ENCODE assay signal across 7 cellular contexts in the genomic region with DNA sequence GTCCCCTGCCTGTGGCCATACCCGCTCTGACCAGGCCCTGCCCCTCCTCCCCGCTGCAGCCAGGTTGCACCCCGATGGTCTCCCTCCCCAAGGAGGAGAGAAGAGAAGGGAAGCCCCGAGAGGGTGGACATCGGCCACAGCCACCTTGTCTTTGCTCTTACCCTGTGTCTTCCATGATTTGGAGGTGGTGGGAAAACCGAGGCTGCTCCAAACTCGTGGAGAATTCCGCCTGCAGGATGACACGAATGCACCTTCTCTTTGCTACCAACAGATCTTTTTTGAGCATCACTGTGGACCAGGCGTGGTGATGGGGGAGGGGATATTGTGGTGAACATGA.
DNase-seq lines count a peak whose midpoint lies in the region; ATAC-seq and TF ChIP-seq lines count a peak whose summit lies in the region.
"Not testable (repeated sequence)": the region's sequence is repeated elsewhere in the genome, so short reads cannot be mapped to it uniquely, and the experiment has no call there.

No MANE protein-coding gene starts in this region.

- H3K23ac ChIP-seq in mesendoderm (ENCODE audit: low read length) = not testable (repeated sequence)

- not testable (repeated sequence) for H3K4me2 ChIP-seq in KMS-11; mesendoderm (ENCODE audit: low read length)

- not testable (repeated sequence) for H3K36me3 Mint-ChIP-seq in Caco-2 (ENCODE audit: insufficient read depth, unreplicated experiment); activated T-helper 17 cell treated with anti-CD3 and anti-CD28 coated beads, Interleukin-2, amount 50 U/mL, for 72 hours (ENCODE audit: low read depth); chondrocyte (ENCODE audit: low read depth); progenitor cell of endocrine pancreas (ENCODE audit: insufficient read depth)

- not testable (repeated sequence) for H3K27ac Mint-ChIP-seq in Caco-2 (ENCODE audit: unreplicated experiment); activated T-helper 17 cell treated with anti-CD3 and anti-CD28 coated beads, Interleukin-2, amount 50 U/mL, for 72 hours; chondrocyte (ENCODE audit: unreplicated experiment); progenitor cell of endocrine pancreas

- not testable (repeated sequence) for H3K27ac ChIP-seq in KMS-11; VCaP; mesendoderm (ENCODE audit: low read depth, low read length)

- CTCF ChIA-PET in Caco-2 (lab: Charles Lee) = interaction anchor here (0.7 kb wide), 1 partner anchor 105 kb away, joined by 4 read pairs; no protein-coding TSS in a partner anchor

- peak overlapping the region; percentile 77 for H3K4me3 Mint-ChIP-seq in Caco-2 (ENCODE audit: unreplicated experiment)
- peak overlapping the region; percentile 71 for H3K4me3 Mint-ChIP-seq in activated T-helper 17 cell treated with anti-CD3 and anti-CD28 coated beads, Interleukin-2, amount 50 U/mL, for 72 hours
- H3K4me3 Mint-ChIP-seq in chondrocyte (ENCODE audit: unreplicated experiment) = peak overlapping the region; percentile 52
- peak overlapping the region; percentile 60 for H3K4me3 Mint-ChIP-seq in progenitor cell of endocrine pancreas (ENCODE audit: low read depth)

- not testable (repeated sequence) for H2BK5ac ChIP-seq in mesendoderm (ENCODE audit: low read length)

- POLR2A ChIA-PET in Caco-2 (lab: Charles Lee) = not testable (repeated sequence)

- H2AFZ ChIP-seq in KMS-11 (ENCODE audit: low read depth) = peak overlapping the region; percentile 66; the same call in 1 of the 2 replicates

- DNase-seq in Caco-2; chondrocyte (ENCODE audit: low spot score); progenitor cell of endocrine pancreas (ENCODE audit: low spot score, unreplicated experiment): not testable (repeated sequence)
- peak; percentile 12 for DNase-seq in mesendoderm

- H4K5ac ChIP-seq in mesendoderm (ENCODE audit: low read length) = not testable (repeated sequence)

- ATAC-seq in activated T-helper 17 cell treated with anti-CD3 and anti-CD28 coated beads, Interleukin-2, amount 50 U/mL, for 72 hours (replicated peaks) = not testable (repeated sequence)

- H2BK120ac ChIP-seq in mesendoderm (ENCODE audit: low read depth, low read length) = not testable (repeated sequence)

- not testable (repeated sequence) for H3K36me3 ChIP-seq in Caco-2 (ENCODE audit: control insufficient read depth, insufficient read depth, low read length); KMS-11 (ENCODE audit: insufficient read depth); mesendoderm (ENCODE audit: control insufficient read depth, insufficient read depth, low read length)

- not testable (repeated sequence) for H3K4ac ChIP-seq in mesendoderm (ENCODE audit: low read depth, low read length)

- intact Hi-C loops in Caco-2 (cut with micrococcal nuclease; ENCODE audit: unreplicated experiment) = loop anchor here (2.0 kb wide), 1 partner anchor 105 kb away; no protein-coding TSS in a partner anchor

- H3K4me1 Mint-ChIP-seq in Caco-2 (ENCODE audit: low read depth, unreplicated experiment); activated T-helper 17 cell treated with anti-CD3 and anti-CD28 coated beads, Interleukin-2, amount 50 U/mL, for 72 hours; chondrocyte (ENCODE audit: low read depth); progenitor cell of endocrine pancreas (ENCODE audit: low read depth): not testable (repeated sequence)

- BruUV-seq in Caco-2 (replicated peaks; lab: Mats Ljungman, UMichigan) = not testable (repeated sequence)

- H3K18ac ChIP-seq in mesendoderm (ENCODE audit: low read length) = not testable (repeated sequence)

- no CpG with 5 or more reads among the region's 10 CpGs for WGBS in mesendoderm (ENCODE audit: extremely low coverage, insufficient coverage, low lambda C conversion rate)

- peak overlapping the region; percentile 74 for H3K56ac ChIP-seq in mesendoderm (ENCODE audit: low read length)

- H3K79me1 ChIP-seq in mesendoderm (ENCODE audit: low read length) = not testable (repeated sequence)

- not testable (repeated sequence) for H3K4me1 ChIP-seq in Caco-2; KMS-11 (ENCODE audit: low read depth, poor library complexity, severe bottlenecking); mesendoderm (ENCODE audit: control insufficient read depth, low read depth, low read length)

- not testable (repeated sequence) for H3K4me3 ChIP-seq in Caco-2 (ENCODE audit: low read depth, low read length); KMS-11 (IDR thresholded peaks at IDR 0.05; ENCODE audit: insufficient read depth, low read depth, low read length); mesendoderm (ENCODE audit: low read length)

- not testable (repeated sequence) for H3K9me3 ChIP-seq in Caco-2

- H3K9me3 Mint-ChIP-seq in Caco-2 (ENCODE audit: unreplicated experiment); activated T-helper 17 cell treated with anti-CD3 and anti-CD28 coated beads, Interleukin-2, amount 50 U/mL, for 72 hours; chondrocyte (ENCODE audit: low read depth); progenitor cell of endocrine pancreas (ENCODE audit: low read depth): not testable (repeated sequence)

- H2BK15ac ChIP-seq in mesendoderm (replicated peaks; ENCODE audit: low read depth) = not testable (repeated sequence)

- not testable (repeated sequence) for H3K9ac ChIP-seq in KMS-11; mesendoderm (ENCODE audit: low read length)

- H4K8ac ChIP-seq in mesendoderm (ENCODE audit: low read depth, low read length) = not testable (repeated sequence)

- H3K79me2 ChIP-seq in KMS-11 (ENCODE audit: insufficient read depth, low read depth) = not testable (repeated sequence)
- peaks cover 22% of the 10 kb centered on the region for H3K79me2 ChIP-seq in mesendoderm (ENCODE audit: control insufficient read depth, insufficient read depth, low read length)

- H3K27me3 ChIP-seq in Caco-2 (replicated peaks; ENCODE audit: control insufficient read depth, insufficient read depth, low read length); KMS-11 (ENCODE audit: insufficient read depth, low read depth); mesendoderm (ENCODE audit: insufficient read depth, low read length, poor library complexity): not testable (repeated sequence)

- H2AK5ac ChIP-seq in mesendoderm (ENCODE audit: low read length) = not testable (repeated sequence)

- H4K20me1 ChIP-seq in KMS-11 (ENCODE audit: insufficient read depth) = not testable (repeated sequence)

- TF ChIP-seq CTCF in Caco-2 (IDR thresholded peaks at IDR 0.05; ENCODE audit: insufficient read depth in 1 of 2, low read depth in 1 of 2, low read length in 1 of 2, severe bottlenecking in 1 of 2, unreplicated experiment in 1 of 2); progenitor cell of endocrine pancreas (IDR thresholded peaks at IDR 0.05; ENCODE audit: unreplicated experiment): not testable (repeated sequence)
- TF ChIP-seq CTCF in KMS-11 (conservative IDR thresholded peaks at IDR 0.05; ENCODE audit: low read depth, low read length) = peak; percentile 29; the same call in 1 of the 2 replicates
- TF ChIP-seq CTCF in VCaP (conservative IDR thresholded peaks at IDR 0.05) = peak; percentile 59
- TF ChIP-seq CTCF in chondrocyte (IDR thresholded peaks at IDR 0.05) = peak; percentile 2

- H3K27me3 Mint-ChIP-seq in Caco-2 (ENCODE audit: insufficient read depth, unreplicated experiment) = not testable (repeated sequence)
- peaks cover 16% of the 10 kb centered on the region for H3K27me3 Mint-ChIP-seq in activated T-helper 17 cell treated with anti-CD3 and anti-CD28 coated beads, Interleukin-2, amount 50 U/mL, for 72 hours
- peaks cover 43% of the 10 kb centered on the region for H3K27me3 Mint-ChIP-seq in chondrocyte (ENCODE audit: low read depth)
- H3K27me3 Mint-ChIP-seq in progenitor cell of endocrine pancreas = peaks cover 53% of the 10 kb centered on the region
